ENCODE assay signal across 1 cellular context in genomic region chr17:67482784-67483183, GRCh38.
TF ChIP-seq lines count a peak whose summit lies in the region.

No MANE protein-coding gene starts in this region.

TF ChIP-seq in IMR-90, 13 proteins besides CTCF, POLR2A, EP300 and RAD21 (continued from another document):
- TF ChIP-seq SMC3 (IDR thresholded peaks at IDR 0.05; ENCODE audit: low read depth, low read length) (no peak), ELK1 (IDR thresholded peaks at IDR 0.05; ENCODE audit: borderline replicate concordance, low read depth, low read length) (no peak), USF2 (IDR thresholded peaks at IDR 0.05; ENCODE audit: low read depth, low read length) (no peak), MAFK (IDR thresholded peaks at IDR 0.05; ENCODE audit: low read depth, low read length) (no peak), FOS (IDR thresholded peaks at IDR 0.05; ENCODE audit: low read depth, low read length) (no peak), RFX5 (IDR thresholded peaks at IDR 0.05; ENCODE audit: low read depth, low read length) (no peak), CHD1 (IDR thresholded peaks at IDR 0.05; ENCODE audit: low read depth, low read length) (no peak), CEBPB (IDR thresholded peaks at IDR 0.05; ENCODE audit: low read depth, low read length) (no peak), BHLHE40 (IDR thresholded peaks at IDR 0.05; ENCODE audit: low read depth, low read length) (no peak)
